Comparison of ENCODE assay signal across 26 cellular contexts in genomic region chr21:46172863-46173528, GRCh38. TPM values are rescaled to one million over a fixed set of nuclear protein-coding genes. Genes with fewer than 3 reads are reported as not detected.
DNase-seq lines count a peak whose midpoint lies in the region; ATAC-seq and TF ChIP-seq lines count a peak whose summit lies in the region.
"Had no signal": no experiment of that assay in that cellular context is flagged by ENCODE, and none has a peak within 500 bp of the region (broad histone marks: within the 10 kb centered on the region; RNA-seq: fewer than 3 reads in every experiment).

No MANE protein-coding gene starts in this region.

- no peak overlapping the region for H3K27ac ChIP-seq in mesenchymal stem cell (ENCODE audit: low read length, poor library complexity, severe bottlenecking)
- H3K27ac ChIP-seq in tibial artery: no peak overlapping the region
- H3K27ac ChIP-seq: heart right ventricle, parathyroid adenoma, stomach, upper lobe of left lung had no signal

- H2BK5ac ChIP-seq in mesenchymal stem cell (ENCODE audit: low read depth, low read length, poor library complexity, severe bottlenecking): no peak overlapping the region

- H3K4me3 ChIP-seq in mesenchymal stem cell (ENCODE audit: insufficient read depth in 1 of 2, low read depth in 1 of 2, low read length in 2 of 2): no peak overlapping the region
- H3K4me3 ChIP-seq in tibial artery: no peak overlapping the region
- H3K4me3 ChIP-seq: heart right ventricle, stomach, upper lobe of left lung had no signal

- H3K23ac ChIP-seq in mesenchymal stem cell (ENCODE audit: low read length in 2 of 2): no peak overlapping the region

- H4K91ac ChIP-seq in mesenchymal stem cell (ENCODE audit: low read length): peak overlapping the region; percentile 7

- no peak overlapping the region for H2AFZ ChIP-seq in mesenchymal stem cell (ENCODE audit: low read depth, low read length)
- H2AFZ ChIP-seq: parathyroid adenoma had no signal

- H3K18ac ChIP-seq in mesenchymal stem cell (ENCODE audit: low read depth in 1 of 2, low read length in 2 of 2): no peak overlapping the region

- 87% methylated on average over 6 of the region's 6 CpGs for WGBS in mesenchymal stem cell

- H3K36me3 ChIP-seq in mesenchymal stem cell (ENCODE audit: control insufficient read depth in 1 of 2, insufficient read depth in 2 of 2, low read depth in 1 of 2, low read length in 2 of 2) (peaks cover 0 to 15% of the 10 kb centered on the region in 2 experiments), tibial artery (no peaks in the 10 kb centered on the region)
- H3K36me3 ChIP-seq: heart right ventricle, upper lobe of left lung had no signal

- no peak overlapping the region for H2BK12ac ChIP-seq in mesenchymal stem cell (ENCODE audit: low read length in 2 of 2)

- peaks cover 36% of the 10 kb centered on the region for H3K9me3 Mint-ChIP-seq in chondrocyte (ENCODE audit: low read depth)
- peaks cover 58% of the 10 kb centered on the region for H3K9me3 Mint-ChIP-seq in nephron progenitor cell

- intact Hi-C loops in tibial artery (cut with DNase I; ENCODE audit: low total_unique reads): no loop called here

- no peak overlapping the region for H2BK15ac ChIP-seq in mesenchymal stem cell (ENCODE audit: low read depth, poor library complexity, severe bottlenecking)

- H3K4me1 Mint-ChIP-seq in chondrocyte (ENCODE audit: low read depth) (no peaks in the 10 kb centered on the region), nephron progenitor cell (peaks cover 17% of the 10 kb centered on the region)

- TF ChIP-seq CTCF in chondrocyte (IDR thresholded peaks at IDR 0.05) (no peak), tibial artery (IDR thresholded peaks at IDR 0.05) (no peak), nephron progenitor cell (IDR thresholded peaks at IDR 0.05) (no peak)

- H3K36me3 Mint-ChIP-seq in chondrocyte (ENCODE audit: low read depth): peaks cover 20% of the 10 kb centered on the region
- peaks cover 66% of the 10 kb centered on the region for H3K36me3 Mint-ChIP-seq in nephron progenitor cell (ENCODE audit: low read depth)

- no peaks in the 10 kb centered on the region for H3K27me3 ChIP-seq in mesenchymal stem cell (ENCODE audit: control insufficient read depth in 1 of 2, insufficient read depth in 1 of 2, low read length in 2 of 2)
- H3K27me3 ChIP-seq in tibial artery: peaks cover 0 to 12% of the 10 kb centered on the region in 2 donors
- H3K27me3 ChIP-seq: heart right ventricle, upper lobe of left lung had no signal

- H3K27ac Mint-ChIP-seq in chondrocyte (ENCODE audit: unreplicated experiment): no peak overlapping the region
- H3K27ac Mint-ChIP-seq in nephron progenitor cell: no peak overlapping the region
- H3K27ac Mint-ChIP-seq: activated naive CD4-positive, alpha-beta T cell treated with anti-CD3 and anti-CD28 coated beads, Interleukin-2, amount 50 U/mL, for 72 hours; naive B cell had no signal

- H3K27me3 Mint-ChIP-seq in chondrocyte (ENCODE audit: low read depth) (no peaks in the 10 kb centered on the region), nephron progenitor cell (ENCODE audit: low read depth, poor library complexity) (peaks cover 3% of the 10 kb centered on the region)

- H3K4me3 Mint-ChIP-seq in chondrocyte (ENCODE audit: unreplicated experiment) (no peak overlapping the region), nephron progenitor cell (no peak overlapping the region)
- H3K4me3 Mint-ChIP-seq: CD4-positive, alpha-beta memory T cell had no signal

- no peak overlapping the region for H3K4me2 ChIP-seq in mesenchymal stem cell (ENCODE audit: low read length, poor library complexity, severe bottlenecking)

- peaks cover 21% of the 10 kb centered on the region for H3K79me1 ChIP-seq in mesenchymal stem cell (replicated peaks; ENCODE audit: low read length, poor library complexity, severe bottlenecking)

- no peak overlapping the region for H3K4ac ChIP-seq in mesenchymal stem cell (ENCODE audit: low read depth in 1 of 2, low read length in 2 of 2)

- no peak for ATAC-seq in GM18909 (IDR thresholded peaks at IDR 0.05; ENCODE audit: poor library complexity, unreplicated experiment)
- no peak for ATAC-seq in GM19452 (IDR thresholded peaks at IDR 0.05; ENCODE audit: unreplicated experiment)
- ATAC-seq: activated naive CD4-positive, alpha-beta T cell treated with anti-CD3 and anti-CD28 coated beads, Interleukin-2, amount 50 U/mL, for 72 hours had no signal

- peak; percentile 40 for DNase-seq in activated CD8-positive, alpha-beta memory T cell treated with anti-CD3 and anti-CD28 coated beads for 24 hours
- no peak for DNase-seq in activated CD8-positive, alpha-beta memory T cell treated with anti-CD3 and anti-CD28 coated beads, Interleukin-2, amount 50 U/mL, for 4 hours
- DNase-seq in chondrocyte (ENCODE audit: low spot score) (peak; percentile 74), mesenchymal stem cell (no peak), tibial artery (peak; percentile 11 to 53), nephron progenitor cell (no peak)
- DNase-seq: activated CD4-positive, CD25-positive, alpha-beta regulatory T cell treated with anti-CD3 and anti-CD28 coated beads, Interleukin-2, amount 50 U/mL, for 72 hours; AML-193; CD4-positive, alpha-beta memory T cell; cerebellar nuclear complex; effector CD4-positive, alpha-beta T cell; erythroblast; foreskin fibroblast; GOT3; heart right ventricle; KG1; naive B cell; NCI-H1417 treated with DMSO at 0.1 percent for 48 hours; NCI-H446 treated with DMSO at 0.1 percent for 48 hours; SHP77 treated with DMSO at 0.1 percent for 48 hours; stomach had no signal

- H3K14ac ChIP-seq in mesenchymal stem cell (ENCODE audit: low read length in 2 of 2): no peak overlapping the region

- no peak overlapping the region for H3K9ac ChIP-seq in mesenchymal stem cell (ENCODE audit: low read length)
- H3K9ac ChIP-seq: parathyroid adenoma had no signal

- H3K9me3 ChIP-seq in mesenchymal stem cell (ENCODE audit: control insufficient read depth, low read length) (peaks cover 22% of the 10 kb centered on the region), tibial artery (peaks cover 0 to 7% (median 0%) of the 10 kb centered on the region in 3 donors)

- H2AK5ac ChIP-seq in mesenchymal stem cell (ENCODE audit: low read length, severe bottlenecking): no peak overlapping the region

- H3K4me1 ChIP-seq in mesenchymal stem cell (ENCODE audit: control insufficient read depth, insufficient read depth, low read depth, low read length) (no peaks in the 10 kb centered on the region), tibial artery (no peaks in the 10 kb centered on the region)
- H3K4me1 ChIP-seq: heart right ventricle, parathyroid adenoma, stomach, upper lobe of left lung had no signal

- no peak overlapping the region for H4K8ac ChIP-seq in mesenchymal stem cell (ENCODE audit: low read length)

- H2BK120ac ChIP-seq in mesenchymal stem cell (ENCODE audit: low read depth, low read length): no peak overlapping the region

RNA-seq across cellular contexts. Expression of gene SPATC1L, which starts 11.3 kb away (rescaled TPM):
- 14.0 to 18.5 TPM (median 14.1 TPM) in 3 replicates for total RNA-seq in chondrocyte
- polyA plus RNA-seq in mesenchymal stem cell (2013, experiment 1 of 2): 39.1 TPM
- 40.8 TPM for polyA plus RNA-seq in mesenchymal stem cell (2013, experiment 2 of 2)

RNA-seq across cellular contexts. Expression of gene FTCD, which starts 17.6 kb away (rescaled TPM):
- total RNA-seq in chondrocyte: 1.7 to 4.1 TPM (median 1.7 TPM) in 3 replicates
- 1.5 TPM for polyA plus RNA-seq in mesenchymal stem cell (2013, experiment 1 of 2)
- 1.8 TPM for polyA plus RNA-seq in mesenchymal stem cell (2013, experiment 2 of 2)
- polyA plus RNA-seq: CD4-positive, alpha-beta memory T cell had no signal

RNA-seq across cellular contexts. Expression of gene LSS, which starts 55.6 kb away (rescaled TPM):
- total RNA-seq in chondrocyte: 93.2 to 110 TPM (median 107 TPM) in 3 replicates
- 120 TPM for polyA plus RNA-seq in mesenchymal stem cell (2013, experiment 1 of 2)
- polyA plus RNA-seq in mesenchymal stem cell (2013, experiment 2 of 2): 119 TPM

Comparison
In these comparisons a context has a peak if more than half of its experiments do, and no peak if none do; other contexts are left out.
1. DNase-seq: peak in activated CD8-positive, alpha-beta memory T cell treated with anti-CD3 and anti-CD28 coated beads for 24 hours (single experiment), chondrocyte (single experiment) and tibial artery (2 of 2); none in activated CD8-positive, alpha-beta memory T cell treated with anti-CD3 and anti-CD28 coated beads, Interleukin-2, amount 50 U/mL, for 4 hours (single experiment), mesenchymal stem cell (single experiment) and nephron progenitor cell (single experiment).